ENCODE assay signal across 17 cellular contexts in the genomic region with DNA sequence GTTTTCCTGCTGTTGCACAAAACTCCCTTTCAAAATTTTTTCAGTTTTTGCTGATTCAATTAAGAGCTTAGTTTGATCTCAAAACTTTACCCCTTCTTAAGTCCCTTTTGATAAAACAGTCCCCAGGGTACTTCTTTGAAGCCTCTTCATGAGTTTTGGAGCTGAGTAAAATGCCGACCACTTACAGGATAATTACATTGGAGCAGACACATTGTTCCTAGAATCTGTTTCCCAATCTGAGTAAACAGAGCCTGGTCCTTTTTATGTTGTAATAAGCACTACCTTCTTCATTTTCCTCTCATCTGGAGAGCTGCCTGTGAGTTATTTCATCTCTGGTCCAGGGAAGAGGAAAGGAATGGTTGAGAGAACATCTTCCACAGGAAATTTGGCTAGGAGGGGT.
"Had no signal": no experiment of that assay in that cellular context is flagged by ENCODE, and none has a peak within 500 bp of the region (broad histone marks: within the 10 kb centered on the region; RNA-seq: fewer than 3 reads in every experiment).

No MANE protein-coding gene starts in this region.

- H3K4me3 Mint-ChIP-seq: activated B cell treated with CpG ODN at 0.5 μM for 24 hours; activated CD4-positive, alpha-beta T cell treated with anti-CD3 and anti-CD28 coated beads, Interleukin-2, amount 10 ng/mL, durations not matched to agents 24 days and 14 days; central memory CD8-positive, alpha-beta T cell; neural crest cell; type B pancreatic cell had no signal

- H3K4me1 Mint-ChIP-seq: activated B cell treated with CpG ODN at 0.5 μM for 24 hours; activated CD4-positive, alpha-beta T cell treated with anti-CD3 and anti-CD28 coated beads, Interleukin-2, amount 10 ng/mL, durations not matched to agents 24 days and 14 days; central memory CD8-positive, alpha-beta T cell had no signal

- H3K4me1 ChIP-seq: adrenal gland, body of pancreas, gastrocnemius medialis had no signal

- H3K9me3 ChIP-seq: adrenal gland, body of pancreas, gastrocnemius medialis, ovary had no signal

- H3K4me3 ChIP-seq: adrenal gland, body of pancreas, gastrocnemius medialis, ovary had no signal

- H3K36me3 Mint-ChIP-seq: type B pancreatic cell had no signal

- H3K27ac Mint-ChIP-seq: activated B cell treated with CpG ODN at 0.5 μM for 24 hours; activated CD4-positive, alpha-beta T cell treated with anti-CD3 and anti-CD28 coated beads, Interleukin-2, amount 10 ng/mL, durations not matched to agents 24 days and 14 days; activated T-helper 2 cell treated with anti-CD3 and anti-CD28 coated beads, Interferon-gamma antibody, Interleukin-2, Interleukin-4, amounts not matched to agents 10 μg/mL and 5 μg/mL and 100 μg/mL, durations not matched to agents 14 hours and 24 hours and 36 hours; type B pancreatic cell had no signal

- H3K36me3 ChIP-seq: adrenal gland, gastrocnemius medialis, ovary had no signal

- DNase-seq: activated B cell treated with CpG ODN at 0.5 μM for 24 hours; activated CD4-positive, alpha-beta T cell treated with anti-CD3 and anti-CD28 coated beads, Interleukin-2, amount 10 ng/mL, durations not matched to agents 24 days and 14 days; activated naive CD4-positive, alpha-beta T cell treated with anti-CD3 and anti-CD28 coated beads, Interleukin-2, amount 50 U/mL, for 16 hours; activated T-cell treated with anti-CD3 and anti-CD28 coated beads for 4 hours; adrenal gland; body of pancreas; effector memory CD4-positive, alpha-beta T cell; gastrocnemius medialis; kidney; left ventricle myocardium superior; ovary; stimulated activated CD4-positive, alpha-beta T cell treated with anti-CD3 and anti-CD28 coated beads, Interleukin-2, amount 100 ng/mL, for 48 hours; stimulated activated naive CD4-positive, alpha-beta T cell treated with Interleukin-2 at 50 U/mL for 16 hours had no signal

- H3K27ac ChIP-seq: adrenal gland, body of pancreas, gastrocnemius medialis, ovary had no signal

- H3K27me3 ChIP-seq: body of pancreas, gastrocnemius medialis, ovary had no signal

- H3K9me3 Mint-ChIP-seq: activated B cell treated with CpG ODN at 0.5 μM for 24 hours; activated CD4-positive, alpha-beta T cell treated with anti-CD3 and anti-CD28 coated beads, Interleukin-2, amount 10 ng/mL, durations not matched to agents 24 days and 14 days; activated T-helper 2 cell treated with anti-CD3 and anti-CD28 coated beads, Interferon-gamma antibody, Interleukin-2, Interleukin-4, amounts not matched to agents 10 μg/mL and 5 μg/mL and 100 μg/mL, durations not matched to agents 14 hours and 24 hours and 36 hours; central memory CD8-positive, alpha-beta T cell; neural crest cell; type B pancreatic cell had no signal

- ATAC-seq: body of pancreas, gastrocnemius medialis, left ventricle myocardium superior had no signal
